In the genomic region with DNA sequence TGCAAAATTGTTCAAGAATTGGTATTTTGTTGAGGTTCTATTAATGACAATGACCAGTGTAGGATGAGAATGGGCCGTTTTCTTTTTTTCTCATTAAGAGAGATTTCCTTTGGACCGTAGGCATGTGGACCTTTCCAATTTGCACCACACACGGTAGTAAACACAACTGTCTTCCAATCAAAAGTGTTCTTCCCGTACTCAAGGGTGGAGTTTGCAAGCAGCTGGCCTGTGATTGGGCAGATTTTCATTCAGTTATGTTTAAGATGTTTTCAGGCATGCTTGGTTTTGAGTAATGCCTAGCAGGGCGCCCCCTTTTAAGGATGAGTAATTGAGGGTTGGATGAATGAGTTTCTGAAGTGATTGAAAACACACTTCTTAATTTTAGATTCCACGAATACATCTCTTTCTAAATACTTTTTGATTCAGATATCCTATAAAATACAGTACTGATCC, we compare ENCODE assay signal across 8 cellular contexts. TPM values are rescaled to one million over a fixed set of nuclear protein-coding genes. Genes with fewer than 3 reads are reported as not detected.
DNase-seq lines count a peak whose midpoint lies in the region; ATAC-seq, FAIRE-seq and TF ChIP-seq lines count a peak whose summit lies in the region.

No MANE protein-coding gene starts in this region.

- POLR2A ChIA-PET in activated CD8-positive, alpha-beta T cell treated with anti-CD3 and anti-CD28 coated beads for 36 hours (lab: Charles Lee): interaction anchor here (0.9 to 11.4 kb wide), 5 partner anchors 16 to 176 kb away, joined by 4 to 156 read pairs (median 4); a partner anchor contains a TSS

- peak overlapping the region; percentile 92 for H3K4me3 Mint-ChIP-seq in activated CD8-positive, alpha-beta T cell treated with anti-CD3 and anti-CD28 coated beads for 36 hours

- H3K9me3 ChIP-seq in neutrophil: no peaks in the 10 kb centered on the region
- no peaks in the 10 kb centered on the region for H3K9me3 ChIP-seq in gastroesophageal sphincter

- intact Hi-C loops in activated CD8-positive, alpha-beta T cell treated with anti-CD3 and anti-CD28 coated beads for 36 hours (cut with micrococcal nuclease): no loop called here

- peaks cover 9% of the 10 kb centered on the region for H3K36me3 Mint-ChIP-seq in activated CD8-positive, alpha-beta T cell treated with anti-CD3 and anti-CD28 coated beads for 36 hours (ENCODE audit: low read depth)

- peaks cover 13% of the 10 kb centered on the region for H3K36me3 ChIP-seq in neutrophil
- no peaks in the 10 kb centered on the region for H3K36me3 ChIP-seq in gastroesophageal sphincter

- no peak for TF ChIP-seq EP300 in gastroesophageal sphincter (IDR thresholded peaks at IDR 0.05)

- H3K27me3 ChIP-seq in neutrophil (no peaks in the 10 kb centered on the region), gastroesophageal sphincter (no peaks in the 10 kb centered on the region)

- DNase-seq in Daoy (ENCODE audit: low read depth): peak; percentile 73
- peak; percentile 71 for DNase-seq in H54 (ENCODE audit: insufficient read length, low spot score)
- peak; percentile 52 to 59 for DNase-seq in NCI-H526 (lab: John Stamatoyannopoulos, UW)
- DNase-seq in activated CD8-positive, alpha-beta T cell treated with anti-CD3 and anti-CD28 coated beads for 36 hours: peak; percentile 82
- DNase-seq in erythroblast (lab: John Stamatoyannopoulos, UW): peak; percentile 84 to 86

- TF ChIP-seq CTCF in activated CD8-positive, alpha-beta T cell treated with anti-CD3 and anti-CD28 coated beads for 36 hours (IDR thresholded peaks at IDR 0.05): no peak
- no peak for TF ChIP-seq CTCF in neutrophil (IDR thresholded peaks at IDR 0.05)
- TF ChIP-seq CTCF in gastroesophageal sphincter (IDR thresholded peaks at IDR 0.05): no peak

- H3K27ac ChIP-seq in neutrophil: peak overlapping the region; percentile 93
- H3K27ac ChIP-seq in gastroesophageal sphincter: peak overlapping the region in 2 of 4 donors; percentile 97 to 99

- no peaks in the 10 kb centered on the region for H3K27me3 Mint-ChIP-seq in activated CD8-positive, alpha-beta T cell treated with anti-CD3 and anti-CD28 coated beads for 36 hours

- peak; percentile 91 for FAIRE-seq in H54 (lab: Jason Lieb, UNC)

- TF ChIP-seq POLR2A in H54 (IDR thresholded peaks at IDR 0.05; ENCODE audit: low read depth, low read length) (no peak), erythroblast (IDR thresholded peaks at IDR 0.05; ENCODE audit: low read length) (no peak), gastroesophageal sphincter (IDR thresholded peaks at IDR 0.05) (no peak)

- CTCF ChIA-PET in activated CD8-positive, alpha-beta T cell treated with anti-CD3 and anti-CD28 coated beads for 36 hours (lab: Charles Lee): interaction anchor here (1.2 to 7.4 kb wide), 8 partner anchors 15 to 176 kb away, joined by 3 to 322 read pairs (median 24); a partner anchor contains a TSS

- peak; percentile 57 for ATAC-seq in activated CD8-positive, alpha-beta T cell treated with anti-CD3 and anti-CD28 coated beads for 36 hours
- ATAC-seq in gastroesophageal sphincter (no peak), HG03135 (IDR thresholded peaks at IDR 0.05; ENCODE audit: unreplicated experiment) (no peak)

- H3K4me1 Mint-ChIP-seq in activated CD8-positive, alpha-beta T cell treated with anti-CD3 and anti-CD28 coated beads for 36 hours (ENCODE audit: low read depth): peaks cover 49% of the 10 kb centered on the region

- H3K9me3 Mint-ChIP-seq in activated CD8-positive, alpha-beta T cell treated with anti-CD3 and anti-CD28 coated beads for 36 hours: peaks cover 7% of the 10 kb centered on the region

- H3K27ac Mint-ChIP-seq in activated CD8-positive, alpha-beta T cell treated with anti-CD3 and anti-CD28 coated beads for 36 hours: peak overlapping the region; percentile 91

- WGBS in gastroesophageal sphincter (ENCODE audit: low coverage in 1 of 2), 2 donors: 19% methylated on average over 6 of the region's 6 CpGs

- H3K4me3 ChIP-seq in neutrophil (ENCODE audit: low read depth in 1 of 2, low read length in 1 of 2) (peak overlapping the region; percentile 91 to 99), gastroesophageal sphincter (peak overlapping the region in 1 of 2 donors; percentile 94)

- H3K4me1 ChIP-seq in neutrophil (ENCODE audit: control insufficient read depth in 1 of 2, insufficient read depth in 1 of 2, low read depth in 1 of 2, low read length in 1 of 2) (peaks cover 49% of the 10 kb centered on the region in 2 experiments), gastroesophageal sphincter (peaks cover 0 to 49% (median 15%) of the 10 kb centered on the region in 3 donors)

RNA-seq across cellular contexts. Expression of a gene that starts 2.5 kb away (rescaled TPM):
- total RNA-seq in Daoy (2014; rRNA removed; shearing (Covaris generic)): 34.5 and 34.9 TPM in 2 replicates
- 10 to 100 TPM; 41.6 to 41.9 TPM for total RNA-seq in activated CD8-positive, alpha-beta T cell treated with anti-CD3 and anti-CD28 coated beads for 36 hours
- total RNA-seq in gastroesophageal sphincter: 10 to 100 TPM; 63.4 to 94.0 (median 77.8) TPM

RNA-seq across cellular contexts. Expression of a gene that starts 16.9 kb away (rescaled TPM):
- total RNA-seq in Daoy (2014; rRNA removed; shearing (Covaris generic)): 19.5 and 24.1 TPM in 2 replicates
- 10 to 100 TPM; 25.8 to 29.1 TPM for total RNA-seq in activated CD8-positive, alpha-beta T cell treated with anti-CD3 and anti-CD28 coated beads for 36 hours
- 10 to 100 TPM; 26.3 to 30.5 (median 29.8) TPM for total RNA-seq in gastroesophageal sphincter

RNA-seq across cellular contexts. Expression of a gene that starts 23.3 kb away (rescaled TPM):
- 57.4 and 60.2 TPM in 2 replicates for total RNA-seq in Daoy (2014; rRNA removed; shearing (Covaris generic))
- 10 to 100 TPM; 12.2 to 14.6 TPM for total RNA-seq in activated CD8-positive, alpha-beta T cell treated with anti-CD3 and anti-CD28 coated beads for 36 hours
- total RNA-seq in gastroesophageal sphincter: under 1 TPM in 1 of 4 donors, not detected in 3; 0.45 TPM

Comparison
In these comparisons a context has a peak if more than half of its experiments do, and no peak if none do; other contexts are left out.
1. RNA of a gene that starts 23.3 kb away (total RNA-seq): 57.4 to 60.2 TPM in Daoy and 12.2 to 14.6 TPM in activated CD8-positive, alpha-beta T cell treated with anti-CD3 and anti-CD28 coated beads for 36 hours; 0.45 TPM in gastroesophageal sphincter; every median in the first group is over 4 times any median in the second.
2. Peak in every context shown above with its lines, with median percentiles within 50 percentile points of each other: DNase-seq.